Comparison of ENCODE assay signal across 1 cellular context in genomic region chr17:35896011-35896587, GRCh38.
TF ChIP-seq lines count a peak whose summit lies in the region.

No MANE protein-coding gene starts in this region.

TF ChIP-seq in HepG2, 621 proteins besides CTCF, POLR2A, EP300 and RAD21 (continued from another document):
- TF ChIP-seq FOXP4 (CRISPR knock-in tag; IDR thresholded peaks at IDR 0.05), result no peak
- no peak for TF ChIP-seq ZZZ3 (CRISPR knock-in tag; IDR thresholded peaks at IDR 0.05; ENCODE audit: borderline replicate concordance)
- TF ChIP-seq ZNF747 (CRISPR knock-in tag; IDR thresholded peaks at IDR 0.05; ENCODE audit: borderline replicate concordance), result no peak
- no peak for TF ChIP-seq ZNF337 (CRISPR knock-in tag; IDR thresholded peaks at IDR 0.05; ENCODE audit: borderline replicate concordance, low read depth)
- no peak for TF ChIP-seq ONECUT2 (CRISPR knock-in tag; IDR thresholded peaks at IDR 0.05)
TF ChIP-seq in HepG2: peak in this region for 0.
